8 cellular contexts compared by ENCODE assay signal in the genomic region with DNA sequence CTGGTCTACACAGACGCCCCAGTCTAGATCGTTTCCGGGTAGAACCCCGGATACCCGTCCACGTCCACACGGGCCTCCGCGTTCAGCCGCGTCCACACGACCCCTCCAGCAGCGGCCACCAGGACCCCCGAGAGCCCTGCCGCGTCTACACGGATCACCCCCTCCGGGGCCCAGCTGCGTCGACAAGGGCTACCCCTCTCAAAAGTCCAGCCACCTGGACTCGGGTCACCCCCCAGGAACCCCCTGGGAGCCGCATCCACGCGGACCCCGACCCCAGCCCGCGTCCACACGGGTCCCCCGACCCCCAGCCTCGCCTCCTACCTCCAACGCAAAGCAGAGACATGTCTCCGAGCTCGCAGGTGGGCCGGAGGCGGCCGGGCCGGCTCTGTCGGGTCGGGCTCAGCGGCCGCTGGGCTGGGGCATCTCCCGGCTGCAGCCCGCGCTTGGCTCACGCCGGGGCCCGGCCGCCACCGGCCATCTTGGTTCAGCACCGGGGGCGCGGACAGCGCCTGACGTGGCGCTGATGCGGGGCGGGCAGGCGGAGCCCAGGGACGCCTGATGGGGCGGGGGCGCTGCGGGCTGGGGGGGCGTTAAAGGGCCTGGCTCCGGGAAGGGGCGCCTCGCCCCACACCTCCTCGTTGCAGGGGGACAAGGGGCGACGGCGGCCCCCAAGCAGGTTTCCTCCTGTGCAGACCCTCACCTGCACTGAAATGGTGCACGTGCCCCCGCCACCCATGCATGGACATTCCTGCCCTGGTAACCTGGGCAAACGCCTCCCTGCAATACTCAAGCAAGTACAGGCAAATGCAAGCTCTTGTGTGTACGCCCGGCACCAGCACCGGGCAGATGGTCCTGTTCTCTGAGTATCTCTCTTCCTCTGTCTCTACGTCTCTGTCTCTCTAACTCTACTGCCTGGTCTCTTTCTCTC. TPM values are rescaled to one million over a fixed set of nuclear protein-coding genes. Genes with fewer than 3 reads are reported as not detected.
A peak's percentile ranks its signal among the peaks of the same experiment; 100 is the strongest.
DNase-seq lines count a peak whose midpoint lies in the region; ATAC-seq and TF ChIP-seq lines count a peak whose summit lies in the region.

A gene (minus strand): TSS at position 498 of the 928 bp plus-strand sequence. CDS start 155 bp downstream, at position 343.

- H3K27me3 ChIP-seq in MG63 = peaks cover 38% of the 10 kb centered on the region
- H3K27me3 ChIP-seq in stomach = peaks cover 9 to 88% (median 53%) of the 10 kb centered on the region in 3 donors

- intact Hi-C loops in stomach (cut with DNase I; ENCODE audit: low total_unique reads) = no loop called here

- H3K4me3 ChIP-seq in MG63 (no peak within 1 kb of the TSS), stomach (peak within 1 kb of the TSS; percentile 5 to 34 (median 20))

- peak; percentile 30 to 58 for ATAC-seq in activated CD4-positive, CD25-positive, alpha-beta regulatory T cell treated with anti-CD3 and anti-CD28 coated beads, Interleukin-2, amount 50 U/mL, for 24 hours

- no peak for TF ChIP-seq CTCF in stomach (IDR thresholded peaks at IDR 0.05)

- H3K36me3 ChIP-seq in MG63 (no peaks in the 10 kb centered on the region), stomach (no peaks in the 10 kb centered on the region)

- H3K9me3 ChIP-seq in MG63 = no peaks in the 10 kb centered on the region
- H3K9me3 ChIP-seq in stomach = no peaks in the 10 kb centered on the region

- DNase-seq in COR-L47 (lab: John Stamatoyannopoulos, UW) (peak; percentile 33), MG63 (peak; percentile 69), cerebellar cortex (ENCODE audit: low spot score) (peak; percentile 79), lung microvascular endothelial cell (ENCODE audit: low read depth in 2 of 2) (peak; percentile 41 to 58), stomach (peak; percentile 37), KG1 (lab: John Stamatoyannopoulos, UW) (no peak), A172 (ENCODE audit: low spot score) (no peak)

- no peak for TF ChIP-seq POLR2A in stomach (IDR thresholded peaks at IDR 0.05)

- peak within 1 kb of the TSS in 2 of 5 donors; percentile 19 to 40 for H3K27ac ChIP-seq in stomach

- peaks cover 18 to 31% (median 29%) of the 10 kb centered on the region in 4 donors for H3K4me1 ChIP-seq in stomach

- WGBS in stomach, 5 donors = 2 to 4% (median 3%) methylated on average over 26 to 77 of the region's 77 CpGs

- TF ChIP-seq EP300 in stomach (IDR thresholded peaks at IDR 0.05) = no peak

RNA-seq across cellular contexts. Expression of the gene that starts here (rescaled TPM):
- 0.10 TPM in 1 of 2 replicates, not detected in the other for total RNA-seq in MG63 (2014; rRNA removed; shearing (Covaris generic); ENCODE audit: low replicate concordance)
- under 0.01 TPM in 2 replicates for total RNA-seq in lung microvascular endothelial cell
- total RNA-seq in stomach = 1 to 10 TPM in 1 of 5 donors, under 1 TPM in 3, not detected in 1; under 0.01 to 2.2 (median 0.44) TPM
- polyA plus RNA-seq in stomach = under 1 TPM; 0.08 to 0.31 (median 0.15) TPM
- 0.34 and 6.2 TPM in 2 replicates for total RNA-seq in A172 (2014; rRNA removed; shearing (Covaris generic))

Comparison
In these comparisons a context has a peak if more than half of its experiments do, and no peak if none do; other contexts are left out.
1. Peak in DNase-seq in MG63; RNA of the gene not detected or under 1 TPM.
2. Peak in DNase-seq in lung microvascular endothelial cell; RNA of the gene not detected or under 1 TPM.
3. DNase-seq: peak in COR-L47 (single experiment), cerebellar cortex (single experiment) and stomach (single experiment); none in KG1 (single experiment) and A172 (single experiment).